ENCODE assay signal across 20 cellular contexts in genomic region chr12:4553943-4554342, GRCh38. TPM values are rescaled to one million over a fixed set of nuclear protein-coding genes. Genes with fewer than 3 reads are reported as not detected.
A peak's percentile ranks its signal among the peaks of the same experiment; 100 is the strongest.
DNase-seq lines count a peak whose midpoint lies in the region; ATAC-seq, FAIRE-seq and TF ChIP-seq lines count a peak whose summit lies in the region.
"Had no signal": no experiment of that assay in that cellular context is flagged by ENCODE, and none has a peak within 500 bp of the region (broad histone marks: within the 10 kb centered on the region; RNA-seq: fewer than 3 reads in every experiment).

No MANE protein-coding gene starts in this region.

- H3K4me2 ChIP-seq in A549 (no peak overlapping the region), IMR-90 (ENCODE audit: low read depth, low read length) (no peak overlapping the region), GM12878 (ENCODE audit: control insufficient read depth, insufficient read depth) (no peak overlapping the region)
- H3K4me2 ChIP-seq: BLaER1 treated with 17β-estradiol and CSF1 and Interleukin-3, amounts not matched to agents 10 nM and 100 nM had no signal

- H4K8ac ChIP-seq in IMR-90 (ENCODE audit: low read depth in 2 of 2, low read length in 2 of 2): no peak overlapping the region

- FAIRE-seq in A549 (lab: Jason Lieb, UNC) (no peak), GM12878 (lab: Jason Lieb, UNC) (peak; percentile 27)
- FAIRE-seq: A204.1, D721Med, GM12892, GM18507 had no signal

- in situ Hi-C loops in IMR-90 (cut with MboI; ENCODE audit: low sequenced_read_pairs): no loop called here
- in situ Hi-C loops in GM12878 (cut with MboI): no loop called here

- H3K36me3 ChIP-seq in IMR-90 (ENCODE audit: control insufficient read depth, insufficient read depth, low read length) (peaks cover 7% of the 10 kb centered on the region; the same call in 1 of the 2 replicates), GM12878 (ENCODE audit: control insufficient read depth in 2 of 2, insufficient read depth in 2 of 2, low read length in 1 of 2) (peaks cover 0 to 24% of the 10 kb centered on the region in 2 experiments; a peak in 3 of 4 replicates)

- no peak for DNase-seq in A549 (ENCODE audit: low read depth in 1 of 2, low spot score in 1 of 2)
- no peak for DNase-seq in IMR-90
- no peak for DNase-seq in GM12878 (ENCODE audit: low read depth, low spot score)
- DNase-seq in NCI-H1694 treated with DMSO at 0.1 percent for 48 hours (lab: John Stamatoyannopoulos, UW): no peak
- no peak for DNase-seq in activated effector memory CD4-positive, alpha-beta T cell treated with anti-CD3 and anti-CD28 coated beads, Interleukin-2, amount 50 U/mL, for 16 hours
- DNase-seq in NOMO-1 (lab: John Stamatoyannopoulos, UW; ENCODE audit: unreplicated experiment in 2 of 2): no peak
- DNase-seq: 8988T; AML-193; Caco-2; Calu3; CD4-positive, alpha-beta T cell; CD8-positive, alpha-beta T cell; DMS79 treated with DMSO at 0.1 percent for 48 hours; GF-D8 had no signal

- H3K18ac ChIP-seq in IMR-90 (ENCODE audit: low read depth, low read length): no peak overlapping the region

- H3K79me2 ChIP-seq in GM12878 (ENCODE audit: control insufficient read depth, insufficient read depth, low read length): no peaks in the 10 kb centered on the region

- H2AK9ac ChIP-seq in IMR-90 (replicated peaks; ENCODE audit: low read depth, low read length, poor library complexity): no peak overlapping the region

- no peak overlapping the region for H3K27ac ChIP-seq in A549
- H3K27ac ChIP-seq in IMR-90 (ENCODE audit: insufficient read depth, low read length): no peak overlapping the region
- H3K27ac ChIP-seq in GM12878 (ENCODE audit: control insufficient read depth, insufficient read depth): no peak overlapping the region
- H3K27ac ChIP-seq: BLaER1 treated with 17β-estradiol and CSF1 and Interleukin-3, amounts not matched to agents 10 nM and 100 nM; C4-2B had no signal

- WGBS in A549 (ENCODE audit: missing lambda C conversion rate): 93% methylated on average over 4 of the region's 4 CpGs
- WGBS in IMR-90 (ENCODE audit: extremely low coverage in 2 of 2, insufficient read length in 1 of 2), 2 experiments: 100% methylated on average over 1 of the region's 4 CpGs; no CpG with 5 or more reads in 1 of the 2 experiments
- WGBS in GM12878 (ENCODE audit: insufficient coverage, insufficient replicate concordance, low lambda C conversion rate, missing lambda C conversion rate): 97% methylated on average over 4 of the region's 4 CpGs

- RAD21 ChIA-PET in GM12878 (lab: Charles Lee; ENCODE audit: unreplicated experiment): no interaction called here

- no peak overlapping the region for H3K4ac ChIP-seq in IMR-90 (ENCODE audit: low read depth, low read length)

- CTCF ChIA-PET in A549 (lab: Yijun Ruan, JAX) (no interaction called here), IMR-90 (lab: Yijun Ruan, JAX) (interaction anchor here (1.1 kb wide), 1 partner anchor 24 kb away, joined by 4 read pairs; no protein-coding TSS in a partner anchor), GM12878 (lab: Yijun Ruan, JAX) (interaction anchor here (1.2 to 2.7 kb wide), 2 partner anchors 10 to 13 kb away, joined by 3 to 10 read pairs; no protein-coding TSS in a partner anchor)

- H3K4me3 ChIP-seq in A549 (no peak overlapping the region), IMR-90 (ENCODE audit: insufficient read depth, low read depth, low read length) (no peak overlapping the region), GM12878 (no peak overlapping the region)
- H3K4me3 ChIP-seq: BLaER1 treated with 17β-estradiol and CSF1 and Interleukin-3, amounts not matched to agents 10 nM and 100 nM had no signal

- no peak overlapping the region for H3K56ac ChIP-seq in IMR-90 (ENCODE audit: extremely low read depth, insufficient read depth, low read length)

- TF ChIP-seq POLR2A in A549 (IDR thresholded peaks at IDR 0.05; ENCODE audit: low read length) (no peak), IMR-90 (IDR thresholded peaks at IDR 0.05; ENCODE audit: low read depth, low read length) (no peak), GM12878 (IDR thresholded peaks at IDR 0.05; ENCODE audit: low read depth, low read length) (no peak)

- H3K14ac ChIP-seq in IMR-90 (replicated peaks; ENCODE audit: low read depth, low read length): no peak overlapping the region

- no peak for TF ChIP-seq RAD21 in A549 (conservative IDR thresholded peaks at IDR 0.05 in 1 of 2, IDR thresholded peaks at IDR 0.05 in 1 of 2)
- no peak for TF ChIP-seq RAD21 in IMR-90 (IDR thresholded peaks at IDR 0.05; ENCODE audit: low read length)
- TF ChIP-seq RAD21 in GM12878 (IDR thresholded peaks at IDR 0.05; ENCODE audit: insufficient read depth, low read depth, low read length): no peak

- TF ChIP-seq EP300 in A549 (IDR thresholded peaks at IDR 0.05) (no peak), GM12878 (IDR thresholded peaks at IDR 0.05; ENCODE audit: borderline replicate concordance in 1 of 2, control insufficient read depth in 1 of 2, low read depth in 2 of 2, low read length in 2 of 2) (no peak)

- H3K4me1 ChIP-seq in A549 (no peaks in the 10 kb centered on the region), IMR-90 (ENCODE audit: control insufficient read depth, insufficient read depth, low read length) (no peaks in the 10 kb centered on the region), GM12878 (ENCODE audit: control insufficient read depth, insufficient read depth, low read length) (no peaks in the 10 kb centered on the region)
- H3K4me1 ChIP-seq: Caco-2 had no signal

- intact Hi-C loops in IMR-90 (cut with micrococcal nuclease) (no loop called here), GM12878 (cut with micrococcal nuclease; ENCODE audit: unreplicated experiment) (no loop called here)

- no peak overlapping the region for H4K5ac ChIP-seq in IMR-90 (ENCODE audit: low read depth, low read length)

- no peak overlapping the region for H2BK20ac ChIP-seq in IMR-90 (ENCODE audit: low read depth, low read length)

- H2BK15ac ChIP-seq in IMR-90 (ENCODE audit: low read depth, low read length): no peak overlapping the region

- no peak overlapping the region for H2AK5ac ChIP-seq in IMR-90 (ENCODE audit: low read depth, low read length)

- no peaks in the 10 kb centered on the region for H4K20me1 ChIP-seq in IMR-90 (ENCODE audit: insufficient read depth, low read length)
- no peaks in the 10 kb centered on the region for H4K20me1 ChIP-seq in GM12878 (ENCODE audit: control insufficient read depth, insufficient read depth)

- no peaks in the 10 kb centered on the region; a peak in 1 of 4 replicates for H3K79me1 ChIP-seq in IMR-90 (ENCODE audit: low read depth in 1 of 2, low read length in 2 of 2)

- SMC1A ChIA-PET in GM12878 (lab: Charles Lee; ENCODE audit: uncharacterized antibody, unreplicated experiment): interaction anchor here (1.2 kb wide), 1 partner anchor 11 kb away, joined by 4 read pairs; no protein-coding TSS in a partner anchor

- BruUV-seq in IMR-90 (replicated peaks; lab: Mats Ljungman, UMichigan): no TSS peak
- no TSS peak for BruUV-seq in GM12878 (replicated peaks; lab: Mats Ljungman, UMichigan)

- dilution Hi-C loops in IMR-90 (cut with HindIII; ENCODE audit: low sequenced_read_pairs, unreplicated experiment): no loop called here

- H3K23ac ChIP-seq in IMR-90 (ENCODE audit: low read depth, low read length): no peak overlapping the region

- H3K9me1 ChIP-seq in IMR-90 (ENCODE audit: insufficient read depth, low read length): no peaks in the 10 kb centered on the region

- no peak overlapping the region for H2BK5ac ChIP-seq in IMR-90 (ENCODE audit: low read depth, low read length, poor library complexity, severe bottlenecking)

- H3K9me3 ChIP-seq in A549 (no peaks in the 10 kb centered on the region), IMR-90 (ENCODE audit: control insufficient read depth, insufficient read depth, low read length) (no peaks in the 10 kb centered on the region), GM12878 (replicated peaks; ENCODE audit: control insufficient read depth, insufficient read depth, low read length) (no peaks in the 10 kb centered on the region)
- H3K9me3 ChIP-seq: BLaER1 treated with 17β-estradiol and CSF1 and Interleukin-3, amounts not matched to agents 10 nM and 100 nM; Caco-2 had no signal

- ATAC-seq in A549 (no peak), IMR-90 (ENCODE audit: low read depth) (no peak), GM12878 (no peak)
- ATAC-seq: CD8-positive, alpha-beta T cell had no signal

- TF ChIP-seq CTCF in A549 (IDR thresholded peaks at IDR 0.05) (no peak), IMR-90 (conservative IDR thresholded peaks at IDR 0.05; ENCODE audit: low read depth, low read length) (no peak), GM12878 (IDR thresholded peaks at IDR 0.05 in 2 of 3, conservative IDR thresholded peaks at IDR 0.05 in 1 of 3; ENCODE audit: control insufficient read depth in 2 of 3, extremely low read depth in 1 of 3, insufficient read depth in 1 of 3, low read depth in 3 of 3, low read length in 3 of 3) (no peak)

- POLR2A ChIA-PET in A549 (lab: Yijun Ruan, JAX) (no interaction called here), IMR-90 (lab: Charles Lee; ENCODE audit: unreplicated experiment) (no interaction called here), GM12878 (lab: Charles Lee) (interaction anchor here (0.7 kb wide), 1 partner anchor 1380 kb away, joined by 3 read pairs; no protein-coding TSS in a partner anchor)

- H4K91ac ChIP-seq in IMR-90 (ENCODE audit: insufficient read depth, low read depth, low read length): no peak overlapping the region

- no peak overlapping the region for H2BK120ac ChIP-seq in IMR-90 (ENCODE audit: low read depth, low read length)

- no peak overlapping the region for H3K9ac ChIP-seq in IMR-90 (ENCODE audit: low read depth, low read length)
- no peak overlapping the region for H3K9ac ChIP-seq in GM12878 (ENCODE audit: control insufficient read depth, insufficient read depth, low read length)
- H3K9ac ChIP-seq: BLaER1 treated with 17β-estradiol and CSF1 and Interleukin-3, amounts not matched to agents 10 nM and 100 nM had no signal

- H2AFZ ChIP-seq in IMR-90 (replicated peaks; ENCODE audit: low read length, poor library complexity) (no peak overlapping the region), GM12878 (ENCODE audit: control insufficient read depth, low read depth, low read length) (no peak overlapping the region)

- H3K27me3 ChIP-seq in IMR-90 (ENCODE audit: control insufficient read depth, insufficient read depth, low read length): no peaks in the 10 kb centered on the region
- H3K27me3 ChIP-seq in GM12878 (replicated peaks in 1 of 2; ENCODE audit: control insufficient read depth in 2 of 2, insufficient read depth in 2 of 2, low read length in 1 of 2): no peaks in the 10 kb centered on the region
- H3K27me3 ChIP-seq: BLaER1 treated with 17β-estradiol and CSF1 and Interleukin-3, amounts not matched to agents 10 nM and 100 nM had no signal

RNA-seq across cellular contexts. Expression of gene DYRK4, which starts 8.1 kb away (rescaled TPM):
- polyA plus RNA-seq in A549 (2011; rRNA removed) (84.5 and 90.6 TPM in 2 replicates), A549 (2017; fragmentation: RNase III; extraction: RNeasy Plus Mini Kit Qiagen cat#74134 plus additional on column Dnase treatment) (36.5 to 42.7 TPM (median 40.3 TPM) in 3 replicates), IMR-90 (2012; rRNA removed) (63.1 and 71.6 TPM in 2 replicates), GM12878 (2011; rRNA removed) (52.1 and 54.9 TPM in 2 replicates), GM12878 (2014; fragmentation: Illumina TruSeq; extraction: Trizol) (39.5 and 52.7 TPM in 2 replicates), GM12878 (2014; fragmentation: Nextera tagmentation; extraction: Ambion mirVana) (10 to 100 TPM; 61.4 to 66.7 TPM), GM12878 (2014; rRNA removed) (46.1 and 56.1 TPM in 2 replicates), GM12878 (2016; fragmentation: Nextera tagmentation; extraction: Ambion mirVana) (10 to 100 TPM; 41.4 to 43.0 TPM)
- polyA plus RNA-seq in A549 (2012; cell fraction: cytosol; rRNA removed): 50.5 and 50.7 TPM in 2 replicates
- polyA plus RNA-seq in A549 (2012; cell fraction: nucleus; rRNA removed): 21.6 and 27.6 TPM in 2 replicates
- 28.1 and 34.4 TPM in 2 replicates for polyA minus RNA-seq in A549 (2011; rRNA and poly(A)+ RNA removed)
- total RNA-seq in IMR-90 (2012; rRNA removed) (40.5 and 44.6 TPM in 2 replicates), GM12878 (2014; rRNA removed) (47.5 and 53.9 TPM in 2 replicates), GM12878 (2014; rRNA removed; fragmentation: Illumina TruSeq; extraction: Trizol) (43.7 and 44.1 TPM in 2 replicates), GM12878 (2021) (29.9 and 30.8 TPM in 2 replicates)
- 24.1 and 29.6 TPM in 2 replicates for polyA plus RNA-seq in IMR-90 (2012; cell fraction: cytosol; rRNA removed)
- polyA plus RNA-seq in IMR-90 (2012; cell fraction: nucleus; rRNA removed; ENCODE audit: low replicate concordance): 23.1 and 67.9 TPM in 2 replicates
- 15.5 and 26.3 TPM in 2 replicates for total RNA-seq in GM12878 (2013; cell fraction: nucleolus; rRNA removed)
- 25.1 TPM for polyA plus RNA-seq in GM12878 (2011; ENCODE audit: low read depth)
- 35.2 and 38.3 TPM in 2 replicates for polyA plus RNA-seq in GM12878 (2011; cell fraction: cytosol; rRNA removed)
- 54.4 and 89.0 TPM in 2 replicates for polyA plus RNA-seq in GM12878 (2011; cell fraction: nucleus; rRNA removed)
- 27.4 and 36.1 TPM in 2 replicates for polyA plus RNA-seq in GM12878 (2012)
- 23.3 and 24.0 TPM in 2 replicates for polyA minus RNA-seq in GM12878 (2011; rRNA and poly(A)+ RNA removed)
- polyA minus RNA-seq in GM12878 (2011; cell fraction: cytosol; rRNA and poly(A)+ RNA removed): 6.0 and 10.4 TPM in 2 replicates
- polyA minus RNA-seq in GM12878 (2011; cell fraction: nucleus; rRNA and poly(A)+ RNA removed): 21.6 and 21.9 TPM in 2 replicates

RNA-seq across cellular contexts. Expression of gene RAD51AP1, which starts 15.3 kb away (rescaled TPM):
- polyA plus RNA-seq in A549 (2011; rRNA removed) (28.8 and 56.7 TPM in 2 replicates), A549 (2017; fragmentation: RNase III; extraction: RNeasy Plus Mini Kit Qiagen cat#74134 plus additional on column Dnase treatment) (26.5 to 32.1 TPM (median 30.6 TPM) in 3 replicates), IMR-90 (2012; rRNA removed) (9.8 and 10.2 TPM in 2 replicates), GM12878 (2011; rRNA removed) (47.5 and 87.5 TPM in 2 replicates), GM12878 (2014; fragmentation: Illumina TruSeq; extraction: Trizol) (56.7 and 69.4 TPM in 2 replicates), GM12878 (2014; fragmentation: Nextera tagmentation; extraction: Ambion mirVana) (10 to 100 TPM; 71.4 to 86.0 TPM), GM12878 (2014; rRNA removed) (24.8 and 29.6 TPM in 2 replicates), GM12878 (2016; fragmentation: Nextera tagmentation; extraction: Ambion mirVana) (10 to 100 TPM; 53.0 to 60.0 TPM)
- 12.9 and 15.3 TPM in 2 replicates for polyA plus RNA-seq in A549 (2012; cell fraction: cytosol; rRNA removed)
- 7.8 and 11.0 TPM in 2 replicates for polyA plus RNA-seq in A549 (2012; cell fraction: nucleus; rRNA removed)
- 5.6 and 6.0 TPM in 2 replicates for polyA minus RNA-seq in A549 (2011; rRNA and poly(A)+ RNA removed)
- total RNA-seq in IMR-90 (2012; rRNA removed) (6.5 and 15.3 TPM in 2 replicates), GM12878 (2014; rRNA removed) (22.3 and 32.6 TPM in 2 replicates), GM12878 (2014; rRNA removed; fragmentation: Illumina TruSeq; extraction: Trizol) (44.9 and 48.7 TPM in 2 replicates), GM12878 (2021) (29.7 and 31.9 TPM in 2 replicates)
- 0.47 and 0.48 TPM in 2 replicates for polyA plus RNA-seq in IMR-90 (2012; cell fraction: cytosol; rRNA removed)
- polyA plus RNA-seq in IMR-90 (2012; cell fraction: nucleus; rRNA removed; ENCODE audit: low replicate concordance): 0.81 and 5.3 TPM in 2 replicates
- 72.7 and 82.0 TPM in 2 replicates for total RNA-seq in GM12878 (2013; cell fraction: nucleolus; rRNA removed)
- polyA plus RNA-seq in GM12878 (2011; ENCODE audit: low read depth): 14.9 TPM
- polyA plus RNA-seq in GM12878 (2011; cell fraction: cytosol; rRNA removed): 10.4 and 12.7 TPM in 2 replicates
- 33.5 and 36.6 TPM in 2 replicates for polyA plus RNA-seq in GM12878 (2011; cell fraction: nucleus; rRNA removed)
- 17.7 and 20.3 TPM in 2 replicates for polyA plus RNA-seq in GM12878 (2012)
- 7.5 and 9.4 TPM in 2 replicates for polyA minus RNA-seq in GM12878 (2011; rRNA and poly(A)+ RNA removed)
- polyA minus RNA-seq in GM12878 (2011; cell fraction: cytosol; rRNA and poly(A)+ RNA removed): 6.0 and 6.2 TPM in 2 replicates
- polyA minus RNA-seq in GM12878 (2011; cell fraction: nucleus; rRNA and poly(A)+ RNA removed): 15.2 and 17.3 TPM in 2 replicates
